10 cellular contexts compared by ENCODE assay signal in the genomic region with DNA sequence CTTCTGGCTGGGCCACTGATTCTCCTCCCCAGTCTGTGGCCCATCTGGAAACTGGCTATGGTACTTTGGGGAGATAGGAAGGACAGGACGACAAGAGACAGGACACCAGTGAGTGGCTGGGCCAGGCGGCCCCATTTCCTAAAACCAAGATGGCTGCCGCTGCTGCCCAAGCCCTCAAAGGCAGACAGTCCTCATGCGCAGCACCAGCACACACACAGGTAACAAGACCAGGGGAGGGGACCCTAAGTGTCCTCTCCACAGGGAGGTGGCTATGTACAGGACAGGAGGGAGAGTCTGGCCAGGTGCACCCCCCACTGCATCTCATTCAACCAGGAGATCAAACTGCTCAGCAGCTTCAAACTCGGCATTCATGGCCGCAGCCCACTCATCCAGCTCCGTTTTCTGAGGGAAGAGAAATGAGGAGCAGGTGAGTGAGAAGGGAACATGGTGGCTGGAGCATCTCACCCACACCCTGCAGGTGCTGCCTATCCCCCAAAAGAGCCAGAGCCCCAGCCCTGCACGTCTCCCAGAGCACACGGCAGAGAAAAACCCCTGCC. TPM values are rescaled to one million over a fixed set of nuclear protein-coding genes. Genes with fewer than 3 reads are reported as not detected.
DNase-seq lines count a peak whose midpoint lies in the region; ATAC-seq and TF ChIP-seq lines count a peak whose summit lies in the region.
"Had no signal": no experiment of that assay in that cellular context is flagged by ENCODE, and none has a peak within 500 bp of the region (broad histone marks: within the 10 kb centered on the region; RNA-seq: fewer than 3 reads in every experiment).

No MANE protein-coding gene starts in this region.

- H3K36me3 ChIP-seq in CD8-positive, alpha-beta memory T cell (ENCODE audit: insufficient read depth, low read length), result no peaks in the 10 kb centered on the region
- H3K36me3 ChIP-seq in IMR-90 (ENCODE audit: control insufficient read depth, insufficient read depth, low read length) (peaks cover 2% of the 10 kb centered on the region), duodenal mucosa (ENCODE audit: control insufficient read depth in 1 of 2, insufficient read depth in 2 of 2, low read length in 2 of 2) (peaks cover 0 to 3% of the 10 kb centered on the region in 2 donors)

- intact Hi-C loops in IMR-90 (cut with micrococcal nuclease), result no loop called here

- H3K36me3 Mint-ChIP-seq in CD8-positive, alpha-beta memory T cell, result peaks cover 0 to 1% (median 0%) of the 10 kb centered on the region in 3 donors

- H3K9ac ChIP-seq in IMR-90 (ENCODE audit: low read depth, low read length), result no peak overlapping the region
- H3K9ac ChIP-seq in duodenal mucosa (ENCODE audit: low read depth in 1 of 2, low read length in 2 of 2), result peak overlapping the region; percentile 54

- H3K23ac ChIP-seq in IMR-90 (ENCODE audit: low read depth, low read length), result no peak overlapping the region

- H3K9me1 ChIP-seq in IMR-90 (ENCODE audit: insufficient read depth, low read length), result no peaks in the 10 kb centered on the region; the same call in 1 of the 2 replicates

- H3K4ac ChIP-seq in IMR-90 (ENCODE audit: low read depth, low read length), result no peak overlapping the region

- H4K5ac ChIP-seq in IMR-90 (ENCODE audit: low read depth, low read length), result no peak overlapping the region

- no peak overlapping the region for H3K4me3 Mint-ChIP-seq in CD8-positive, alpha-beta memory T cell

- no peak overlapping the region for H2AK9ac ChIP-seq in IMR-90 (replicated peaks; ENCODE audit: low read depth, low read length, poor library complexity)

- no CpG with 5 or more reads among the region's 9 CpGs for WGBS in IMR-90 (ENCODE audit: extremely low coverage in 2 of 2, insufficient read length in 1 of 2), 2 experiments

- H4K20me1 ChIP-seq in IMR-90 (ENCODE audit: insufficient read depth, low read length), result no peaks in the 10 kb centered on the region

- H2AK5ac ChIP-seq in IMR-90 (ENCODE audit: low read depth, low read length), result no peak overlapping the region

- H2BK15ac ChIP-seq in IMR-90 (ENCODE audit: low read depth, low read length), result no peak overlapping the region

- no peak overlapping the region for H3K27ac ChIP-seq in CD8-positive, alpha-beta memory T cell (ENCODE audit: low read depth, low read length)
- H3K27ac ChIP-seq in IMR-90 (ENCODE audit: insufficient read depth, low read length) (no peak overlapping the region), duodenal mucosa (ENCODE audit: low read depth, low read length) (no peak overlapping the region)
- H3K27ac ChIP-seq: foreskin keratinocyte had no signal

- POLR2A ChIA-PET in CD8-positive, alpha-beta memory T cell (lab: Charles Lee), result interaction anchor here (0.6 kb wide), 1 partner anchor 45 kb away, joined by 4 read pairs; no protein-coding TSS in a partner anchor
- POLR2A ChIA-PET in IMR-90 (lab: Charles Lee; ENCODE audit: unreplicated experiment), result no interaction called here

- no peak for DNase-seq in CD8-positive, alpha-beta memory T cell
- no peak for DNase-seq in IMR-90
- no peak for DNase-seq in putamen (ENCODE audit: low spot score)
- DNase-seq in A172 (ENCODE audit: low spot score), result no peak
- DNase-seq in NCI-H146 treated with DMSO at 0.1 percent for 48 hours (lab: John Stamatoyannopoulos, UW; ENCODE audit: unreplicated experiment), result no peak
- DNase-seq: amygdala, GOT3, NCI-H187 treated with DMSO at 0.1 percent for 48 hours had no signal

- TF ChIP-seq RAD21 in IMR-90 (IDR thresholded peaks at IDR 0.05; ENCODE audit: low read length), result no peak

- no peak for ATAC-seq in IMR-90 (ENCODE audit: low read depth)

- no peak overlapping the region for H3K14ac ChIP-seq in IMR-90 (replicated peaks; ENCODE audit: low read depth, low read length)

- TF ChIP-seq POLR2A in IMR-90 (IDR thresholded peaks at IDR 0.05; ENCODE audit: low read depth, low read length), result no peak

- no peak overlapping the region for H3K18ac ChIP-seq in IMR-90 (ENCODE audit: low read depth, low read length)

- H2BK5ac ChIP-seq in IMR-90 (ENCODE audit: low read depth, low read length, poor library complexity, severe bottlenecking), result no peak overlapping the region

- no peak overlapping the region for H3K4me3 ChIP-seq in CD8-positive, alpha-beta memory T cell (ENCODE audit: low read length)
- H3K4me3 ChIP-seq in IMR-90 (ENCODE audit: insufficient read depth, low read depth, low read length), result no peak overlapping the region
- peak overlapping the region in 1 of 2 donors; percentile 25 for H3K4me3 ChIP-seq in duodenal mucosa (ENCODE audit: low read depth in 1 of 2, low read length in 2 of 2)

- no TSS peak for BruUV-seq in IMR-90 (replicated peaks; lab: Mats Ljungman, UMichigan)

- H4K91ac ChIP-seq in IMR-90 (ENCODE audit: insufficient read depth, low read depth, low read length), result no peak overlapping the region

- peaks cover 9 to 23% (median 14%) of the 10 kb centered on the region in 3 donors for H3K4me1 Mint-ChIP-seq in CD8-positive, alpha-beta memory T cell

- peaks cover 0 to under 1% of the 10 kb centered on the region in 2 donors for H3K27me3 Mint-ChIP-seq in CD8-positive, alpha-beta memory T cell

- H3K4me1 ChIP-seq in CD8-positive, alpha-beta memory T cell (ENCODE audit: insufficient read depth, low read length), result peaks cover 9% of the 10 kb centered on the region
- no peaks in the 10 kb centered on the region for H3K4me1 ChIP-seq in IMR-90 (ENCODE audit: control insufficient read depth, insufficient read depth, low read length)
- peaks cover 22 to 24% of the 10 kb centered on the region in 2 donors for H3K4me1 ChIP-seq in duodenal mucosa (ENCODE audit: control insufficient read depth in 1 of 2, insufficient read depth in 2 of 2, low read length in 2 of 2)
- H3K4me1 ChIP-seq: foreskin keratinocyte had no signal

- no peak overlapping the region for H2BK120ac ChIP-seq in IMR-90 (ENCODE audit: low read depth, low read length)

- no peaks in the 10 kb centered on the region for H3K9me3 ChIP-seq in CD8-positive, alpha-beta memory T cell (ENCODE audit: low read length)
- H3K9me3 ChIP-seq in IMR-90 (ENCODE audit: control insufficient read depth, insufficient read depth, low read length) (no peaks in the 10 kb centered on the region), duodenal mucosa (ENCODE audit: control insufficient read depth in 1 of 2, low read length in 2 of 2) (no peaks in the 10 kb centered on the region)

- peak overlapping the region in 5 of 8 donors; percentile 35 to 74 (median 45) for H3K27ac Mint-ChIP-seq in CD8-positive, alpha-beta memory T cell

- CTCF ChIA-PET in CD8-positive, alpha-beta memory T cell (lab: Charles Lee), result interaction anchor here (0.7 to 1.1 kb wide), 3 partner anchors 65 to 66 kb away, joined by 3 to 5 read pairs (median 4); a partner anchor contains a TSS
- CTCF ChIA-PET in IMR-90 (lab: Yijun Ruan, JAX), result no interaction called here

- H3K27me3 ChIP-seq in CD8-positive, alpha-beta memory T cell (ENCODE audit: insufficient read depth, low read length, poor library complexity, severe bottlenecking), result no peaks in the 10 kb centered on the region
- H3K27me3 ChIP-seq in IMR-90 (ENCODE audit: control insufficient read depth, insufficient read depth, low read length), result no peaks in the 10 kb centered on the region
- no peaks in the 10 kb centered on the region for H3K27me3 ChIP-seq in duodenal mucosa (ENCODE audit: control insufficient read depth in 1 of 2, insufficient read depth in 2 of 2, low read length in 2 of 2)
- H3K27me3 ChIP-seq: foreskin keratinocyte had no signal

- H2BK20ac ChIP-seq in IMR-90 (ENCODE audit: low read depth, low read length), result no peak overlapping the region

- in situ Hi-C loops in IMR-90 (cut with MboI; ENCODE audit: low sequenced_read_pairs), result no loop called here

- no peak for TF ChIP-seq CTCF in IMR-90 (conservative IDR thresholded peaks at IDR 0.05; ENCODE audit: low read depth, low read length)

- no peak overlapping the region for H3K56ac ChIP-seq in IMR-90 (ENCODE audit: extremely low read depth, insufficient read depth, low read length)

- peak overlapping the region; percentile 51 for H2AFZ ChIP-seq in IMR-90 (replicated peaks; ENCODE audit: low read length, poor library complexity)

- no peak overlapping the region for H3K4me2 ChIP-seq in IMR-90 (ENCODE audit: low read depth, low read length)

- no peak overlapping the region for H4K8ac ChIP-seq in IMR-90 (ENCODE audit: low read depth in 2 of 2, low read length in 2 of 2)

- H3K79me1 ChIP-seq in IMR-90 (ENCODE audit: low read depth in 1 of 2, low read length in 2 of 2), result peaks cover 34 to 56% of the 10 kb centered on the region in 2 experiments

- dilution Hi-C loops in IMR-90 (cut with HindIII; ENCODE audit: low sequenced_read_pairs, unreplicated experiment), result no loop called here

- H3K9me3 Mint-ChIP-seq in CD8-positive, alpha-beta memory T cell, result no peaks in the 10 kb centered on the region

RNA-seq across cellular contexts. Expression of a gene that starts 5.0 kb away (rescaled TPM):
- 10 to 100 TPM; 94.9 to 98.8 TPM for total RNA-seq in CD8-positive, alpha-beta memory T cell
- 0.54 TPM for polyA plus RNA-seq in CD8-positive, alpha-beta memory T cell
- 9.1 and 10.0 TPM in 2 replicates for total RNA-seq in IMR-90 (2012; rRNA removed)
- 14.0 and 14.9 TPM in 2 replicates for polyA plus RNA-seq in IMR-90 (2012; rRNA removed)
- polyA plus RNA-seq in IMR-90 (2012; cell fraction: cytosol; rRNA removed), result 6.1 and 14.3 TPM in 2 replicates
- 14.9 and 15.2 TPM in 2 replicates for polyA plus RNA-seq in IMR-90 (2012; cell fraction: nucleus; rRNA removed; ENCODE audit: low replicate concordance)
- 40.0 and 49.5 TPM in 2 replicates for total RNA-seq in A172 (2014; rRNA removed; shearing (Covaris generic))

RNA-seq across cellular contexts. Expression of a gene that starts 5.2 kb away (rescaled TPM):
- total RNA-seq in CD8-positive, alpha-beta memory T cell, result 10 to 100 TPM; 30.8 to 33.5 TPM
- 24.4 TPM for polyA plus RNA-seq in CD8-positive, alpha-beta memory T cell
- 24.0 and 27.2 TPM in 2 replicates for total RNA-seq in IMR-90 (2012; rRNA removed)
- polyA plus RNA-seq in IMR-90 (2012; rRNA removed), result 67.5 and 75.6 TPM in 2 replicates
- 38.1 and 65.8 TPM in 2 replicates for polyA plus RNA-seq in IMR-90 (2012; cell fraction: cytosol; rRNA removed)
- polyA plus RNA-seq in IMR-90 (2012; cell fraction: nucleus; rRNA removed; ENCODE audit: low replicate concordance), result 88.1 and 130 TPM in 2 replicates
- total RNA-seq in A172 (2014; rRNA removed; shearing (Covaris generic)), result 41.4 and 65.5 TPM in 2 replicates

RNA-seq across cellular contexts. Expression of a gene that starts 17.1 kb away (rescaled TPM):
- total RNA-seq in CD8-positive, alpha-beta memory T cell, result 100 to 1,000 TPM; 120 to 131 TPM
- 99.1 TPM for polyA plus RNA-seq in CD8-positive, alpha-beta memory T cell
- 82.5 and 113 TPM in 2 replicates for total RNA-seq in IMR-90 (2012; rRNA removed)
- 56.3 and 71.2 TPM in 2 replicates for polyA plus RNA-seq in IMR-90 (2012; rRNA removed)
- polyA plus RNA-seq in IMR-90 (2012; cell fraction: cytosol; rRNA removed), result 72.8 and 96.0 TPM in 2 replicates
- polyA plus RNA-seq in IMR-90 (2012; cell fraction: nucleus; rRNA removed; ENCODE audit: low replicate concordance), result 76.6 and 194 TPM in 2 replicates
- 51.1 and 208 TPM in 2 replicates for total RNA-seq in A172 (2014; rRNA removed; shearing (Covaris generic))

RNA-seq across cellular contexts. Expression of a gene that starts 20.5 kb away (rescaled TPM):
- 10 to 100 TPM; 10.8 to 13.3 TPM for total RNA-seq in CD8-positive, alpha-beta memory T cell
- 17.0 TPM for polyA plus RNA-seq in CD8-positive, alpha-beta memory T cell
- total RNA-seq in IMR-90 (2012; rRNA removed), result 2.8 and 3.8 TPM in 2 replicates
- 5.8 and 6.3 TPM in 2 replicates for polyA plus RNA-seq in IMR-90 (2012; rRNA removed)
- 6.2 and 7.2 TPM in 2 replicates for polyA plus RNA-seq in IMR-90 (2012; cell fraction: cytosol; rRNA removed)
- 6.6 and 13.2 TPM in 2 replicates for polyA plus RNA-seq in IMR-90 (2012; cell fraction: nucleus; rRNA removed; ENCODE audit: low replicate concordance)
- not detected in 2 replicates for total RNA-seq in A172 (2014; rRNA removed; shearing (Covaris generic))

RNA-seq across cellular contexts. Expression of a gene that starts 32.8 kb away (rescaled TPM):
- total RNA-seq in CD8-positive, alpha-beta memory T cell, result 10 to 100 TPM; 17.8 to 17.9 TPM
- 11.1 TPM for polyA plus RNA-seq in CD8-positive, alpha-beta memory T cell
- 4.7 and 5.7 TPM in 2 replicates for total RNA-seq in IMR-90 (2012; rRNA removed)
- polyA plus RNA-seq in IMR-90 (2012; rRNA removed), result 7.6 and 11.5 TPM in 2 replicates
- polyA plus RNA-seq in IMR-90 (2012; cell fraction: cytosol; rRNA removed), result 12.0 and 19.9 TPM in 2 replicates
- polyA plus RNA-seq in IMR-90 (2012; cell fraction: nucleus; rRNA removed; ENCODE audit: low replicate concordance), result 27.7 and 50.8 TPM in 2 replicates
- total RNA-seq in A172 (2014; rRNA removed; shearing (Covaris generic)), result 1.9 and 8.5 TPM in 2 replicates
